19 cellular contexts compared by ENCODE assay signal in the genomic region with DNA sequence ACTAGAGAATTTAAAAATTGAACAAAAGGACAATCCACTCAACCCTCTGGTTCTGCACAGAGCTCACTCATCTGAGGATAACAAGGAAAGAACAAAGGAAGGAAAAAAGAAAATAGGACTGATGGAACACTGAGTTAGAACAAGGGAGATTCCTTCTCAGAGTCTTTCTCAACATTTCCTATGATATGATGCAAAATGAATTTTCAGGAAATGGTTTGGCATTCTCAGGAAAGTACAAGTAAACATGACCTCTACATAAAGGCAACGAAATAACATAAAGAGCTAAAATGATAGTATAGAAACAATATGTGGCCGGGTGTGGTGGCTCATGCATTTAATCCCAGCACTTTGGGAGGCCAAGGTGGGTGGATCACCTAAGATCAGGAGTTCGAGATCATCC.
DNase-seq lines count a peak whose midpoint lies in the region; ATAC-seq and TF ChIP-seq lines count a peak whose summit lies in the region.
"Had no signal": no experiment of that assay in that cellular context is flagged by ENCODE, and none has a peak within 500 bp of the region (broad histone marks: within the 10 kb centered on the region; RNA-seq: fewer than 3 reads in every experiment).

No MANE protein-coding gene starts in this region.

- H3K9me3 ChIP-seq in adipocyte (ENCODE audit: control insufficient read depth, low read length) (no peaks in the 10 kb centered on the region), heart left ventricle (no peaks in the 10 kb centered on the region)
- H3K9me3 ChIP-seq: Peyer's patch had no signal

- H3K27me3 ChIP-seq in adipocyte (replicated peaks; ENCODE audit: control insufficient read depth, insufficient read depth, low read length) (no peaks in the 10 kb centered on the region), heart left ventricle (no peaks in the 10 kb centered on the region)
- H3K27me3 ChIP-seq: BLaER1 treated with 17β-estradiol and CSF1 and Interleukin-3, amounts not matched to agents 10 nM and 100 nM; Peyer's patch had no signal

- intact Hi-C loops in heart left ventricle (cut with DNase I) = loop anchor here in 1 of 10 donors (5.0 kb wide), 1 partner anchor 600 kb away; no protein-coding TSS in a partner anchor

- DNase-seq in ELR (ENCODE audit: low read depth) = peak; percentile 29
- peak; percentile 61 for DNase-seq in adipocyte (ENCODE audit: low read depth)
- DNase-seq in choroid plexus epithelial cell (ENCODE audit: low read depth) = peak; percentile 81
- DNase-seq in lung microvascular endothelial cell (ENCODE audit: low read depth in 2 of 2) = peak; percentile 51 to 80
- no peak for DNase-seq in activated T-cell treated with anti-CD3 and anti-CD28 coated beads, Interleukin-2, amount 50 U/mL, for 48 hours
- DNase-seq in heart left ventricle = no peak
- DNase-seq in NCI-H1417 treated with DMSO at 0.1 percent for 48 hours (lab: John Stamatoyannopoulos, UW) = no peak
- DNase-seq in OCI-M1 (lab: John Stamatoyannopoulos, UW) = no peak
- DNase-seq: CD8-positive, alpha-beta memory T cell; GF-D8; Kasumi-1; NCI-H1105; NCI-H1694 treated with DMSO at 0.1 percent for 48 hours; NCI-H2107; NCI-H2227 treated with DMSO at 0.1 percent for 48 hours; NCI-H524; Peyer's patch had no signal

- no peak for ATAC-seq in heart left ventricle
- ATAC-seq: Right ventricle myocardium inferior had no signal

- H3K4me3 ChIP-seq in adipocyte (ENCODE audit: low read length) (no peak overlapping the region), choroid plexus epithelial cell (ENCODE audit: low read depth, low read length) (no peak overlapping the region), heart left ventricle (no peak overlapping the region)
- H3K4me3 ChIP-seq: BLaER1 treated with 17β-estradiol and CSF1 and Interleukin-3, amounts not matched to agents 10 nM and 100 nM; Peyer's patch had no signal

- H3K36me3 ChIP-seq in adipocyte (ENCODE audit: control insufficient read depth, insufficient read depth, low read length, severe bottlenecking) (peaks cover 28% of the 10 kb centered on the region), heart left ventricle (peaks cover 0 to 63% (median 27%) of the 10 kb centered on the region in 9 donors)

- peaks cover 3% of the 10 kb centered on the region for H3K4me1 ChIP-seq in adipocyte (ENCODE audit: control insufficient read depth, insufficient read depth, low read length)
- H3K4me1 ChIP-seq in heart left ventricle = no peaks in the 10 kb centered on the region
- H3K4me1 ChIP-seq: BLaER1 treated with 17β-estradiol and CSF1 and Interleukin-3, amounts not matched to agents 10 nM and 100 nM; Peyer's patch had no signal

- H3K9ac ChIP-seq in adipocyte (ENCODE audit: low read length) = no peak overlapping the region
- H3K9ac ChIP-seq: BLaER1 treated with 17β-estradiol and CSF1 and Interleukin-3, amounts not matched to agents 10 nM and 100 nM had no signal

- no peak for TF ChIP-seq CTCF in choroid plexus epithelial cell (conservative IDR thresholded peaks at IDR 0.05; ENCODE audit: low read depth, low read length)
- TF ChIP-seq CTCF in heart left ventricle (IDR thresholded peaks at IDR 0.05) = no peak

- TF ChIP-seq POLR2A in heart left ventricle (IDR thresholded peaks at IDR 0.05) = no peak

- 88 to 92% (median 90%) methylated on average over 3 of the region's 3 CpGs for WGBS in heart left ventricle, 4 donors

- no peak overlapping the region for H3K27ac ChIP-seq in heart left ventricle
- H3K27ac ChIP-seq: BLaER1 treated with 17β-estradiol and CSF1 and Interleukin-3, amounts not matched to agents 10 nM and 100 nM; Peyer's patch had no signal

Comparison
In these comparisons a context has a peak if more than half of its experiments do, and no peak if none do; other contexts are left out.
1. DNase-seq: peak in ELR (single experiment), adipocyte (single experiment), choroid plexus epithelial cell (single experiment) and lung microvascular endothelial cell (2 of 2); none in activated T-cell treated with anti-CD3 and anti-CD28 coated beads, Interleukin-2, amount 50 U/mL, for 48 hours (0 of 2), heart left ventricle (0 of 5), NCI-H1417 treated with DMSO at 0.1 percent for 48 hours (single experiment) and OCI-M1 (single experiment).